Comparison of ENCODE assay signal across 15 cellular contexts in the genomic region with DNA sequence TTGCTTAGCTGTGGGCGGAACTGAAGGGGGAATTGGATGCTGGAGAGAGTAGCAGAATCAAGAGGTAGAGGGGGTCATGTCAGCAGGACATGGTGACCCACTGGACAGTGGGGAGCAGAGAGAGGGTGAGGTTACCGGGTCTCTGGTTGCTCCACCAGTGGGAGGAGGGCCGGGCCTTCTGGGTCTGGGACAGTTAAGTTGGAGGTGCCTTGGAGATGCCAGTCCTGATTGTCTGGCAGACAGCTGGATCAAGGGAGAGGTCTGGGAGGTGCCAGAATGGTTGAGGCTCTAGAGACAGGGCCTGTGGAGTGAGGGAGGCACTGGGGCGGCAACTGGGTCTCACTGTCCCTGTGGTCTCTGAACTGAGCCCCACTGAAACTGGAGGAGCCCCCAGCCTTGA. TPM values are rescaled to one million over a fixed set of nuclear protein-coding genes. Genes with fewer than 3 reads are reported as not detected.
DNase-seq lines count a peak whose midpoint lies in the region; ATAC-seq and TF ChIP-seq lines count a peak whose summit lies in the region.
"Had no signal": no experiment of that assay in that cellular context is flagged by ENCODE, and none has a peak within 500 bp of the region (broad histone marks: within the 10 kb centered on the region; RNA-seq: fewer than 3 reads in every experiment).

No MANE protein-coding gene starts in this region.

- peak overlapping the region; percentile 56 for H3K4me3 Mint-ChIP-seq in memory B cell
- no peak overlapping the region for H3K4me3 Mint-ChIP-seq in stimulated activated effector memory CD8-positive, alpha-beta T cell treated with anti-CD3 and anti-CD28 coated beads, Interleukin-12 subunit alpha, Interleukin-12 subunit beta, amount 100 ng/mL, for 72 hours

- 92% methylated on average over 4 of the region's 4 CpGs for WGBS in HUES64

- H3K9me3 ChIP-seq in HUES64 (ENCODE audit: insufficient read depth, low read depth, low read length): no peaks in the 10 kb centered on the region
- no peaks in the 10 kb centered on the region for H3K9me3 ChIP-seq in ascending aorta

- H3K27me3 ChIP-seq in HUES64 (ENCODE audit: insufficient read depth, low read length) (no peaks in the 10 kb centered on the region), ascending aorta (no peaks in the 10 kb centered on the region)

- peaks cover 32% of the 10 kb centered on the region for H3K4me1 Mint-ChIP-seq in memory B cell
- H3K4me1 Mint-ChIP-seq in stimulated activated effector memory CD8-positive, alpha-beta T cell treated with anti-CD3 and anti-CD28 coated beads, Interleukin-12 subunit alpha, Interleukin-12 subunit beta, amount 100 ng/mL, for 72 hours: peaks cover 58% of the 10 kb centered on the region

- no peak overlapping the region for H3K9ac ChIP-seq in HUES64 (ENCODE audit: low read depth, low read length)

- peak overlapping the region; percentile 97 for H3K27ac Mint-ChIP-seq in memory B cell
- H3K27ac Mint-ChIP-seq in stimulated activated effector memory CD8-positive, alpha-beta T cell treated with anti-CD3 and anti-CD28 coated beads, Interleukin-12 subunit alpha, Interleukin-12 subunit beta, amount 100 ng/mL, for 72 hours: peak overlapping the region; percentile 78

- H3K4me1 ChIP-seq in HUES64 (ENCODE audit: insufficient read depth, low read length) (peaks cover 22% of the 10 kb centered on the region), ascending aorta (peaks cover 14 to 32% of the 10 kb centered on the region in 2 donors)

- peaks cover 18% of the 10 kb centered on the region for H3K36me3 Mint-ChIP-seq in memory B cell
- peaks cover 32% of the 10 kb centered on the region for H3K36me3 Mint-ChIP-seq in stimulated activated effector memory CD8-positive, alpha-beta T cell treated with anti-CD3 and anti-CD28 coated beads, Interleukin-12 subunit alpha, Interleukin-12 subunit beta, amount 100 ng/mL, for 72 hours

- H3K36me3 ChIP-seq in HUES64 (ENCODE audit: insufficient read depth, low read length) (peaks cover 16% of the 10 kb centered on the region), ascending aorta (peaks cover 27 to 47% of the 10 kb centered on the region in 2 donors)

- DNase-seq in ascending aorta (ENCODE audit: low spot score in 2 of 2): no peak
- DNase-seq in memory B cell (ENCODE audit: low spot score in 2 of 2): no peak
- no peak for DNase-seq in stimulated activated effector memory CD8-positive, alpha-beta T cell treated with anti-CD3 and anti-CD28 coated beads, Interleukin-12 subunit alpha, Interleukin-12 subunit beta, amount 100 ng/mL, for 72 hours (ENCODE audit: low spot score in 2 of 2)
- no peak for DNase-seq in dedifferentiated amniotic fluid mesenchymal stem cell (ENCODE audit: extremely low spot score)
- no peak for DNase-seq in NCI-H1105 (lab: John Stamatoyannopoulos, UW)
- no peak for DNase-seq in DMS79 treated with DMSO at 0.1 percent for 48 hours (lab: John Stamatoyannopoulos, UW)
- DNase-seq: activated gamma-delta T cell, NCI-H2227 treated with DMSO at 0.1 percent for 48 hours had no signal

- H3K27ac ChIP-seq in HUES64 (ENCODE audit: low read depth, low read length) (0 out of 2 replicates have a peak overlapping the region, but pooled peaks have one; percentile 12), ascending aorta (peak overlapping the region; percentile 95 to 96)

- TF ChIP-seq CTCF in ascending aorta (IDR thresholded peaks at IDR 0.05): no peak

- intact Hi-C loops in ascending aorta (cut with DNase I): no loop called here

- no peaks in the 10 kb centered on the region for H3K9me3 Mint-ChIP-seq in memory B cell
- H3K9me3 Mint-ChIP-seq in stimulated activated effector memory CD8-positive, alpha-beta T cell treated with anti-CD3 and anti-CD28 coated beads, Interleukin-12 subunit alpha, Interleukin-12 subunit beta, amount 100 ng/mL, for 72 hours: no peaks in the 10 kb centered on the region

- ATAC-seq in memory B cell (ENCODE audit: low read depth): no peak
- no peak for ATAC-seq in stimulated activated effector memory CD8-positive, alpha-beta T cell treated with anti-CD3 and anti-CD28 coated beads, Interleukin-12 subunit alpha, Interleukin-12 subunit beta, amount 100 ng/mL, for 72 hours
- ATAC-seq in GM21619 (IDR thresholded peaks at IDR 0.05; ENCODE audit: unreplicated experiment): no peak
- ATAC-seq: left lobe of liver had no signal

- no peak overlapping the region for H3K4me3 ChIP-seq in HUES64 (ENCODE audit: low read length)
- no peak overlapping the region for H3K4me3 ChIP-seq in ascending aorta

- no peaks in the 10 kb centered on the region for H3K27me3 Mint-ChIP-seq in memory B cell

RNA-seq across cellular contexts. Expression of gene MANBAL, which starts 24.6 kb away (rescaled TPM):
- 52.0 TPM for polyA plus RNA-seq in HUES64 (2013, experiment 1 of 2)
- 52.9 TPM for polyA plus RNA-seq in HUES64 (2013, experiment 2 of 2)
- total RNA-seq in ascending aorta: 70.2 TPM

RNA-seq across cellular contexts. Expression of gene SRC, which starts 31.8 kb away (rescaled TPM):
- polyA plus RNA-seq in HUES64 (2013, experiment 1 of 2): 20.4 TPM
- 22.5 TPM for polyA plus RNA-seq in HUES64 (2013, experiment 2 of 2)
- 67.4 TPM for total RNA-seq in ascending aorta

RNA-seq across cellular contexts. Expression of gene GHRH, which starts 52.5 kb away (rescaled TPM):
- not detected for polyA plus RNA-seq in HUES64 (2013, experiment 1 of 2)
- not detected for polyA plus RNA-seq in HUES64 (2013, experiment 2 of 2)
- not detected for total RNA-seq in ascending aorta
- total RNA-seq: Daoy; epithelial cell of proximal tubule; HT1080; left lobe of liver; T-helper 1 cell treated with Interleukin-12 subunit alpha and Interleukin-12 subunit beta and Interleukin-4 antibody, amounts not matched to agents 30 ng/mL and 1 ng/mL, for 36 hours had no signal
